ENCODE assay signal across 19 cellular contexts in genomic region chr21:46214478-46215340, GRCh38. TPM values are rescaled to one million over a fixed set of nuclear protein-coding genes. Genes with fewer than 3 reads are reported as not detected.
DNase-seq lines count a peak whose midpoint lies in the region; ATAC-seq and TF ChIP-seq lines count a peak whose summit lies in the region.
"Had no signal": no experiment of that assay in that cellular context is flagged by ENCODE, and none has a peak within 500 bp of the region (broad histone marks: within the 10 kb centered on the region; RNA-seq: fewer than 3 reads in every experiment).

No MANE protein-coding gene starts in this region.

- H3K9me3 ChIP-seq in mesenchymal stem cell (ENCODE audit: control insufficient read depth, low read length): no peaks in the 10 kb centered on the region
- H3K9me3 ChIP-seq in sigmoid colon: no peaks in the 10 kb centered on the region
- H3K9me3 ChIP-seq: BLaER1 treated with 17β-estradiol and CSF1 and Interleukin-3, amounts not matched to agents 10 nM and 100 nM had no signal

- H3K4me2 ChIP-seq in mesenchymal stem cell (ENCODE audit: low read length, poor library complexity, severe bottlenecking): no peak overlapping the region
- H3K4me2 ChIP-seq: BLaER1 treated with 17β-estradiol and CSF1 and Interleukin-3, amounts not matched to agents 10 nM and 100 nM had no signal

- peaks cover 3% of the 10 kb centered on the region for H3K4me1 Mint-ChIP-seq in activated CD8-positive, alpha-beta T cell treated with anti-CD3 and anti-CD28 coated beads, Interleukin-2, amount 10 ng/mL, durations not matched to agents 7 days and 5 days (ENCODE audit: low read depth)
- no peaks in the 10 kb centered on the region for H3K4me1 Mint-ChIP-seq in activated CD8-positive, alpha-beta T cell treated with anti-CD3 and anti-CD28 coated beads for 36 hours (ENCODE audit: low read depth)
- H3K4me1 Mint-ChIP-seq in WTC11: no peaks in the 10 kb centered on the region
- peaks cover 4% of the 10 kb centered on the region for H3K4me1 Mint-ChIP-seq in stimulated activated effector memory CD8-positive, alpha-beta T cell treated with anti-CD3 and anti-CD28 coated beads, Interleukin-12 subunit alpha, Interleukin-12 subunit beta, amount 100 ng/mL, for 72 hours

- peaks cover 56% of the 10 kb centered on the region for H3K79me1 ChIP-seq in mesenchymal stem cell (replicated peaks; ENCODE audit: low read length, poor library complexity, severe bottlenecking)

- H3K27ac ChIP-seq in mesenchymal stem cell (ENCODE audit: low read length, poor library complexity, severe bottlenecking) (no peak overlapping the region), sigmoid colon (no peak overlapping the region)
- H3K27ac ChIP-seq: 22Rv1; BLaER1 treated with 17β-estradiol and CSF1 and Interleukin-3, amounts not matched to agents 10 nM and 100 nM had no signal

- H4K91ac ChIP-seq in mesenchymal stem cell (ENCODE audit: low read length): peak overlapping the region; percentile 40

- no peak for ATAC-seq in activated CD8-positive, alpha-beta T cell treated with anti-CD3 and anti-CD28 coated beads, Interleukin-2, amount 10 ng/mL, durations not matched to agents 7 days and 5 days
- ATAC-seq in activated CD8-positive, alpha-beta T cell treated with anti-CD3 and anti-CD28 coated beads for 36 hours: no peak
- no peak for ATAC-seq in WTC11
- no peak for ATAC-seq in stimulated activated effector memory CD8-positive, alpha-beta T cell treated with anti-CD3 and anti-CD28 coated beads, Interleukin-12 subunit alpha, Interleukin-12 subunit beta, amount 100 ng/mL, for 72 hours

- POLR2A ChIA-PET in activated CD8-positive, alpha-beta T cell treated with anti-CD3 and anti-CD28 coated beads, Interleukin-2, amount 10 ng/mL, durations not matched to agents 7 days and 5 days (lab: Charles Lee): interaction anchor here (0.6 kb wide), 1 partner anchor 251 kb away, joined by 4 read pairs; no protein-coding TSS in a partner anchor
- POLR2A ChIA-PET in activated CD8-positive, alpha-beta T cell treated with anti-CD3 and anti-CD28 coated beads for 36 hours (lab: Charles Lee): interaction anchor here (1.0 kb wide), 1 partner anchor 11 kb away, joined by 3 read pairs; no protein-coding TSS in a partner anchor
- POLR2A ChIA-PET in WTC11 (lab: Charles Lee): interaction anchor here (0.6 kb wide), 1 partner anchor 10 kb away, joined by 3 read pairs; no protein-coding TSS in a partner anchor

- H3K4me3 ChIP-seq in mesenchymal stem cell (ENCODE audit: insufficient read depth in 1 of 2, low read depth in 1 of 2, low read length in 2 of 2) (no peak overlapping the region), sigmoid colon (no peak overlapping the region)
- H3K4me3 ChIP-seq: BLaER1 treated with 17β-estradiol and CSF1 and Interleukin-3, amounts not matched to agents 10 nM and 100 nM had no signal

- no peak overlapping the region for H3K9ac ChIP-seq in mesenchymal stem cell (ENCODE audit: low read length)

- H3K4me3 Mint-ChIP-seq in activated CD8-positive, alpha-beta T cell treated with anti-CD3 and anti-CD28 coated beads, Interleukin-2, amount 10 ng/mL, durations not matched to agents 7 days and 5 days: no peak overlapping the region
- H3K4me3 Mint-ChIP-seq in activated CD8-positive, alpha-beta T cell treated with anti-CD3 and anti-CD28 coated beads for 36 hours: no peak overlapping the region
- no peak overlapping the region for H3K4me3 Mint-ChIP-seq in WTC11
- no peak overlapping the region for H3K4me3 Mint-ChIP-seq in stimulated activated effector memory CD8-positive, alpha-beta T cell treated with anti-CD3 and anti-CD28 coated beads, Interleukin-12 subunit alpha, Interleukin-12 subunit beta, amount 100 ng/mL, for 72 hours

- H3K27me3 Mint-ChIP-seq in activated CD8-positive, alpha-beta T cell treated with anti-CD3 and anti-CD28 coated beads, Interleukin-2, amount 10 ng/mL, durations not matched to agents 7 days and 5 days (ENCODE audit: low read depth): no peaks in the 10 kb centered on the region
- H3K27me3 Mint-ChIP-seq in activated CD8-positive, alpha-beta T cell treated with anti-CD3 and anti-CD28 coated beads for 36 hours: no peaks in the 10 kb centered on the region
- H3K27me3 Mint-ChIP-seq in WTC11 (ENCODE audit: low read depth): no peaks in the 10 kb centered on the region

- H4K8ac ChIP-seq in mesenchymal stem cell (ENCODE audit: low read length): peak overlapping the region; percentile 56

- H2BK120ac ChIP-seq in mesenchymal stem cell (ENCODE audit: low read depth, low read length): no peak overlapping the region

- TF ChIP-seq EP300 in sigmoid colon (IDR thresholded peaks at IDR 0.05): no peak

- no peak overlapping the region for H2BK12ac ChIP-seq in mesenchymal stem cell (ENCODE audit: low read length in 2 of 2)

- intact Hi-C loops in activated CD8-positive, alpha-beta T cell treated with anti-CD3 and anti-CD28 coated beads for 36 hours (cut with micrococcal nuclease): no loop called here
- intact Hi-C loops in sigmoid colon (cut with DNase I): no loop called here

- H3K4me1 ChIP-seq in mesenchymal stem cell (ENCODE audit: control insufficient read depth, insufficient read depth, low read depth, low read length) (peaks cover 10% of the 10 kb centered on the region), sigmoid colon (no peaks in the 10 kb centered on the region)

- H3K9me3 Mint-ChIP-seq in activated CD8-positive, alpha-beta T cell treated with anti-CD3 and anti-CD28 coated beads, Interleukin-2, amount 10 ng/mL, durations not matched to agents 7 days and 5 days (ENCODE audit: insufficient read depth): no peaks in the 10 kb centered on the region
- H3K9me3 Mint-ChIP-seq in activated CD8-positive, alpha-beta T cell treated with anti-CD3 and anti-CD28 coated beads for 36 hours: no peaks in the 10 kb centered on the region
- no peaks in the 10 kb centered on the region for H3K9me3 Mint-ChIP-seq in WTC11
- H3K9me3 Mint-ChIP-seq in stimulated activated effector memory CD8-positive, alpha-beta T cell treated with anti-CD3 and anti-CD28 coated beads, Interleukin-12 subunit alpha, Interleukin-12 subunit beta, amount 100 ng/mL, for 72 hours: no peaks in the 10 kb centered on the region

- no peak overlapping the region for H2BK15ac ChIP-seq in mesenchymal stem cell (ENCODE audit: low read depth, poor library complexity, severe bottlenecking)

- no peaks in the 10 kb centered on the region for H3K27me3 ChIP-seq in mesenchymal stem cell (ENCODE audit: control insufficient read depth in 1 of 2, insufficient read depth in 1 of 2, low read length in 2 of 2)
- no peaks in the 10 kb centered on the region for H3K27me3 ChIP-seq in sigmoid colon
- H3K27me3 ChIP-seq: BLaER1 treated with 17β-estradiol and CSF1 and Interleukin-3, amounts not matched to agents 10 nM and 100 nM had no signal

- no peak overlapping the region for H3K18ac ChIP-seq in mesenchymal stem cell (ENCODE audit: low read depth in 1 of 2, low read length in 2 of 2)

- no peak overlapping the region for H3K23ac ChIP-seq in mesenchymal stem cell (ENCODE audit: low read length in 2 of 2)

- CTCF ChIA-PET in activated CD8-positive, alpha-beta T cell treated with anti-CD3 and anti-CD28 coated beads, Interleukin-2, amount 10 ng/mL, durations not matched to agents 7 days and 5 days (lab: Charles Lee): interaction anchor here (1.0 to 1.5 kb wide), 2 partner anchors 10 to 71 kb away, joined by 3 to 4 read pairs; no protein-coding TSS in a partner anchor
- CTCF ChIA-PET in activated CD8-positive, alpha-beta T cell treated with anti-CD3 and anti-CD28 coated beads for 36 hours (lab: Charles Lee): interaction anchor here (0.8 to 1.8 kb wide), 2 partner anchors 10 to 61 kb away, joined by 3 to 4 read pairs; no protein-coding TSS in a partner anchor
- CTCF ChIA-PET in WTC11 (lab: Charles Lee): interaction anchor here (0.6 to 1.6 kb wide), 4 partner anchors 10 to 129 kb away, joined by 3 to 5 read pairs (median 4); no protein-coding TSS in a partner anchor

- no peak overlapping the region for H3K4ac ChIP-seq in mesenchymal stem cell (ENCODE audit: low read depth in 1 of 2, low read length in 2 of 2)

- no peak overlapping the region for H2AFZ ChIP-seq in mesenchymal stem cell (ENCODE audit: low read depth, low read length)

- TF ChIP-seq CTCF in activated CD8-positive, alpha-beta T cell treated with anti-CD3 and anti-CD28 coated beads for 36 hours (IDR thresholded peaks at IDR 0.05): no peak
- TF ChIP-seq CTCF in WTC11 (IDR thresholded peaks at IDR 0.05): no peak
- TF ChIP-seq CTCF in sigmoid colon (IDR thresholded peaks at IDR 0.05): no peak

- H3K14ac ChIP-seq in mesenchymal stem cell (ENCODE audit: low read length in 2 of 2): peak overlapping the region in 1 of 2 experiments; percentile 26

- H3K27ac Mint-ChIP-seq in activated CD8-positive, alpha-beta T cell treated with anti-CD3 and anti-CD28 coated beads, Interleukin-2, amount 10 ng/mL, durations not matched to agents 7 days and 5 days: peak overlapping the region; percentile 20
- no peak overlapping the region for H3K27ac Mint-ChIP-seq in activated CD8-positive, alpha-beta T cell treated with anti-CD3 and anti-CD28 coated beads for 36 hours
- peak overlapping the region; percentile 68 for H3K27ac Mint-ChIP-seq in WTC11
- H3K27ac Mint-ChIP-seq in stimulated activated effector memory CD8-positive, alpha-beta T cell treated with anti-CD3 and anti-CD28 coated beads, Interleukin-12 subunit alpha, Interleukin-12 subunit beta, amount 100 ng/mL, for 72 hours: no peak overlapping the region

- H3K36me3 Mint-ChIP-seq in activated CD8-positive, alpha-beta T cell treated with anti-CD3 and anti-CD28 coated beads, Interleukin-2, amount 10 ng/mL, durations not matched to agents 7 days and 5 days (ENCODE audit: low read depth): peaks cover 9% of the 10 kb centered on the region
- H3K36me3 Mint-ChIP-seq in activated CD8-positive, alpha-beta T cell treated with anti-CD3 and anti-CD28 coated beads for 36 hours (ENCODE audit: low read depth): no peaks in the 10 kb centered on the region
- peaks cover 14% of the 10 kb centered on the region for H3K36me3 Mint-ChIP-seq in WTC11
- H3K36me3 Mint-ChIP-seq in stimulated activated effector memory CD8-positive, alpha-beta T cell treated with anti-CD3 and anti-CD28 coated beads, Interleukin-12 subunit alpha, Interleukin-12 subunit beta, amount 100 ng/mL, for 72 hours: peaks cover 4% of the 10 kb centered on the region

- no peak overlapping the region for H2AK5ac ChIP-seq in mesenchymal stem cell (ENCODE audit: low read length, severe bottlenecking)

- H2BK5ac ChIP-seq in mesenchymal stem cell (ENCODE audit: low read depth, low read length, poor library complexity, severe bottlenecking): no peak overlapping the region

- TF ChIP-seq POLR2A in sigmoid colon (IDR thresholded peaks at IDR 0.05): no peak

- peaks cover 83 to 85% of the 10 kb centered on the region in 2 experiments for H3K36me3 ChIP-seq in mesenchymal stem cell (ENCODE audit: control insufficient read depth in 1 of 2, insufficient read depth in 2 of 2, low read depth in 1 of 2, low read length in 2 of 2)
- peaks cover 10 to 88% (median 27%) of the 10 kb centered on the region in 4 donors for H3K36me3 ChIP-seq in sigmoid colon

- DNase-seq in activated CD8-positive, alpha-beta T cell treated with anti-CD3 and anti-CD28 coated beads, Interleukin-2, amount 10 ng/mL, durations not matched to agents 7 days and 5 days: no peak
- no peak for DNase-seq in activated CD8-positive, alpha-beta T cell treated with anti-CD3 and anti-CD28 coated beads for 36 hours
- DNase-seq in WTC11 (ENCODE audit: low spot score) (no peak), mesenchymal stem cell (no peak), sigmoid colon (peak; percentile 57), NCI-H128 (lab: John Stamatoyannopoulos, UW; ENCODE audit: unreplicated experiment) (no peak), NCI-H2171 treated with DMSO at 0.1 percent for 48 hours (lab: John Stamatoyannopoulos, UW) (no peak)
- DNase-seq in stimulated activated effector memory CD8-positive, alpha-beta T cell treated with anti-CD3 and anti-CD28 coated beads, Interleukin-12 subunit alpha, Interleukin-12 subunit beta, amount 100 ng/mL, for 72 hours (ENCODE audit: low spot score in 2 of 2): no peak
- DNase-seq: DMS153, EL, KG1, NCI-H1092, NCI-H187, NCI-H446, NCI-H748 treated with DMSO at 0.1 percent for 48 hours had no signal

- 96% methylated on average over 24 of the region's 27 CpGs for WGBS in mesenchymal stem cell
- WGBS in sigmoid colon, 2 donors: 94 to 97% methylated on average over 27 of the region's 27 CpGs

RNA-seq across cellular contexts. Expression of gene LSS, which starts 13.9 kb away (rescaled TPM):
- 10 to 100 TPM; 72.1 to 76.1 TPM for total RNA-seq in activated CD8-positive, alpha-beta T cell treated with anti-CD3 and anti-CD28 coated beads, Interleukin-2, amount 10 ng/mL, durations not matched to agents 7 days and 5 days
- 10 to 100 TPM; 20.3 to 20.4 TPM for total RNA-seq in activated CD8-positive, alpha-beta T cell treated with anti-CD3 and anti-CD28 coated beads for 36 hours
- total RNA-seq in WTC11 (2021) (79.9 to 101 TPM (median 92.6 TPM) in 3 replicates), sigmoid colon (10 to 100 TPM; 47.6 to 63.7 (median 57.0) TPM)
- polyA plus RNA-seq in mesenchymal stem cell (2013, experiment 1 of 2): 120 TPM
- 119 TPM for polyA plus RNA-seq in mesenchymal stem cell (2013, experiment 2 of 2)
- polyA plus RNA-seq in sigmoid colon: 10 to 100 TPM; 17.4 to 78.6 (median 27.5) TPM

RNA-seq across cellular contexts. Expression of gene SPATC1L, which starts 30.4 kb away (rescaled TPM):
- 10 to 100 TPM; 14.4 to 17.5 TPM for total RNA-seq in activated CD8-positive, alpha-beta T cell treated with anti-CD3 and anti-CD28 coated beads, Interleukin-2, amount 10 ng/mL, durations not matched to agents 7 days and 5 days
- total RNA-seq in activated CD8-positive, alpha-beta T cell treated with anti-CD3 and anti-CD28 coated beads for 36 hours: 10 to 100 TPM; 23.2 to 24.2 TPM
- total RNA-seq in WTC11 (2021): 56.5 to 61.7 TPM (median 57.6 TPM) in 3 replicates
- 39.1 TPM for polyA plus RNA-seq in mesenchymal stem cell (2013, experiment 1 of 2)
- 40.8 TPM for polyA plus RNA-seq in mesenchymal stem cell (2013, experiment 2 of 2)
- total RNA-seq in sigmoid colon: 10 to 100 TPM in 1 of 4 donors, 1 to 10 TPM in 2, under 1 TPM in 1; 0.95 to 18.3 (median 7.1) TPM
- polyA plus RNA-seq in sigmoid colon: 10 to 100 TPM in 1 of 3 donors, 1 to 10 TPM in 2; 3.2 to 11.0 (median 7.8) TPM

RNA-seq across cellular contexts. Expression of gene FTCD, which starts 59.3 kb away (rescaled TPM):
- under 1 TPM; 0.37 to 0.50 TPM for total RNA-seq in activated CD8-positive, alpha-beta T cell treated with anti-CD3 and anti-CD28 coated beads, Interleukin-2, amount 10 ng/mL, durations not matched to agents 7 days and 5 days
- total RNA-seq in activated CD8-positive, alpha-beta T cell treated with anti-CD3 and anti-CD28 coated beads for 36 hours: under 1 TPM; 0.52 to 0.85 TPM
- total RNA-seq in WTC11 (2021) (6.1 to 9.6 TPM (median 9.5 TPM) in 3 replicates), sigmoid colon (1 to 10 TPM in 1 of 4 donors, not detected in 3; 1.4 TPM)
- 1.5 TPM for polyA plus RNA-seq in mesenchymal stem cell (2013, experiment 1 of 2)
- polyA plus RNA-seq in mesenchymal stem cell (2013, experiment 2 of 2): 1.8 TPM
- polyA plus RNA-seq in sigmoid colon: under 1 TPM in 1 of 3 donors, not detected in 2; 0.20 TPM
- total RNA-seq: H7, MCF 10A had no signal

Comparison
In these comparisons a context has a peak if more than half of its experiments do, and no peak if none do; other contexts are left out.
1. H3K27ac Mint-ChIP-seq: peak in activated CD8-positive, alpha-beta T cell treated with anti-CD3 and anti-CD28 coated beads, Interleukin-2, amount 10 ng/mL, durations not matched to agents 7 days and 5 days (single experiment) and WTC11 (single experiment); none in activated CD8-positive, alpha-beta T cell treated with anti-CD3 and anti-CD28 coated beads for 36 hours (single experiment) and stimulated activated effector memory CD8-positive, alpha-beta T cell treated with anti-CD3 and anti-CD28 coated beads, Interleukin-12 subunit alpha, Interleukin-12 subunit beta, amount 100 ng/mL, for 72 hours (single experiment).